ENCODE assay signal across 1 cellular context in the genomic region with DNA sequence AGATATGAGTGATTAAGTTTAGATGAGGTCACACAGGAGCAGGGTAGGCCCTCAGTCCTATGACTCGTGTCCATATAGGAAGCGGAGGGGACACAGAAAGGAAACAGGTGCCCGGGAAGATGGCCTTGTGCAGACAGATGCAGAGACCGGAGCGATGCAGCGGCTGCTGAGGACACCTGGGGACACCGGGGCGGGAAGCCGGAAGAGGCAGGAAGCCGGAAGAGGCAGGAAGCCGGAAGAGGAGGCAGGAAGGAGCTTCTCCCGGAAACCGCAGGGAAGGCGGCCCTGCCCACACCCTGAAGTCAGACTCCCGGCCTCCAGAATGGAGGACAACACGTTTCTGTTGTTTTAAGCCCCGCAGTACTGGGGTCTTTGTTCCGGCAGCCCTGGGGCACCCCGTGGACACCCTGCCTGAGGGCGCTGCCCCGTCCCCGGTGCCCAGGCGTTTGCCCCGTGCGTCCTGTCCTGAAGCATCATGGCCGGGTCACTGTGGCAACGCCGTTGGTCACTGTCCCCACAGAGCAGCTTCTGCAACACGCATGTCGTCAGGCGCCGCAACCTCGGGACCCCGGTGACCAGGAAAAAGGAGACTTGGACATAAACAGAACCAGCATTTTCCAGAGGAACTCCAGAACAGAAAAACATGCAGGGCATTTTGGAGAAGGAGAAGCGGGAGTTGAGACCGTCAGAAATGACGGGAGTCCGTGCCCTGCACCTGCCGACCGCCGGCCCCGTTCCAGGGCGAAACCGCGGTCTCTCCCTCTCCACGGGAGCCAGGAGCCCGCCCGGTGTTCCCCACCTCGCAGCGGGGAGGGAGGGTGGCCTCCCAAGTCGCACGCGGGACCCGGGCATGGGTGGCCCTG.
TF ChIP-seq lines count a peak whose summit lies in the region.

No MANE protein-coding gene starts in this region.

TF ChIP-seq in H1, 55 proteins besides CTCF, POLR2A, EP300 and RAD21 (continued from another document):
- TF ChIP-seq, protein P1, sequence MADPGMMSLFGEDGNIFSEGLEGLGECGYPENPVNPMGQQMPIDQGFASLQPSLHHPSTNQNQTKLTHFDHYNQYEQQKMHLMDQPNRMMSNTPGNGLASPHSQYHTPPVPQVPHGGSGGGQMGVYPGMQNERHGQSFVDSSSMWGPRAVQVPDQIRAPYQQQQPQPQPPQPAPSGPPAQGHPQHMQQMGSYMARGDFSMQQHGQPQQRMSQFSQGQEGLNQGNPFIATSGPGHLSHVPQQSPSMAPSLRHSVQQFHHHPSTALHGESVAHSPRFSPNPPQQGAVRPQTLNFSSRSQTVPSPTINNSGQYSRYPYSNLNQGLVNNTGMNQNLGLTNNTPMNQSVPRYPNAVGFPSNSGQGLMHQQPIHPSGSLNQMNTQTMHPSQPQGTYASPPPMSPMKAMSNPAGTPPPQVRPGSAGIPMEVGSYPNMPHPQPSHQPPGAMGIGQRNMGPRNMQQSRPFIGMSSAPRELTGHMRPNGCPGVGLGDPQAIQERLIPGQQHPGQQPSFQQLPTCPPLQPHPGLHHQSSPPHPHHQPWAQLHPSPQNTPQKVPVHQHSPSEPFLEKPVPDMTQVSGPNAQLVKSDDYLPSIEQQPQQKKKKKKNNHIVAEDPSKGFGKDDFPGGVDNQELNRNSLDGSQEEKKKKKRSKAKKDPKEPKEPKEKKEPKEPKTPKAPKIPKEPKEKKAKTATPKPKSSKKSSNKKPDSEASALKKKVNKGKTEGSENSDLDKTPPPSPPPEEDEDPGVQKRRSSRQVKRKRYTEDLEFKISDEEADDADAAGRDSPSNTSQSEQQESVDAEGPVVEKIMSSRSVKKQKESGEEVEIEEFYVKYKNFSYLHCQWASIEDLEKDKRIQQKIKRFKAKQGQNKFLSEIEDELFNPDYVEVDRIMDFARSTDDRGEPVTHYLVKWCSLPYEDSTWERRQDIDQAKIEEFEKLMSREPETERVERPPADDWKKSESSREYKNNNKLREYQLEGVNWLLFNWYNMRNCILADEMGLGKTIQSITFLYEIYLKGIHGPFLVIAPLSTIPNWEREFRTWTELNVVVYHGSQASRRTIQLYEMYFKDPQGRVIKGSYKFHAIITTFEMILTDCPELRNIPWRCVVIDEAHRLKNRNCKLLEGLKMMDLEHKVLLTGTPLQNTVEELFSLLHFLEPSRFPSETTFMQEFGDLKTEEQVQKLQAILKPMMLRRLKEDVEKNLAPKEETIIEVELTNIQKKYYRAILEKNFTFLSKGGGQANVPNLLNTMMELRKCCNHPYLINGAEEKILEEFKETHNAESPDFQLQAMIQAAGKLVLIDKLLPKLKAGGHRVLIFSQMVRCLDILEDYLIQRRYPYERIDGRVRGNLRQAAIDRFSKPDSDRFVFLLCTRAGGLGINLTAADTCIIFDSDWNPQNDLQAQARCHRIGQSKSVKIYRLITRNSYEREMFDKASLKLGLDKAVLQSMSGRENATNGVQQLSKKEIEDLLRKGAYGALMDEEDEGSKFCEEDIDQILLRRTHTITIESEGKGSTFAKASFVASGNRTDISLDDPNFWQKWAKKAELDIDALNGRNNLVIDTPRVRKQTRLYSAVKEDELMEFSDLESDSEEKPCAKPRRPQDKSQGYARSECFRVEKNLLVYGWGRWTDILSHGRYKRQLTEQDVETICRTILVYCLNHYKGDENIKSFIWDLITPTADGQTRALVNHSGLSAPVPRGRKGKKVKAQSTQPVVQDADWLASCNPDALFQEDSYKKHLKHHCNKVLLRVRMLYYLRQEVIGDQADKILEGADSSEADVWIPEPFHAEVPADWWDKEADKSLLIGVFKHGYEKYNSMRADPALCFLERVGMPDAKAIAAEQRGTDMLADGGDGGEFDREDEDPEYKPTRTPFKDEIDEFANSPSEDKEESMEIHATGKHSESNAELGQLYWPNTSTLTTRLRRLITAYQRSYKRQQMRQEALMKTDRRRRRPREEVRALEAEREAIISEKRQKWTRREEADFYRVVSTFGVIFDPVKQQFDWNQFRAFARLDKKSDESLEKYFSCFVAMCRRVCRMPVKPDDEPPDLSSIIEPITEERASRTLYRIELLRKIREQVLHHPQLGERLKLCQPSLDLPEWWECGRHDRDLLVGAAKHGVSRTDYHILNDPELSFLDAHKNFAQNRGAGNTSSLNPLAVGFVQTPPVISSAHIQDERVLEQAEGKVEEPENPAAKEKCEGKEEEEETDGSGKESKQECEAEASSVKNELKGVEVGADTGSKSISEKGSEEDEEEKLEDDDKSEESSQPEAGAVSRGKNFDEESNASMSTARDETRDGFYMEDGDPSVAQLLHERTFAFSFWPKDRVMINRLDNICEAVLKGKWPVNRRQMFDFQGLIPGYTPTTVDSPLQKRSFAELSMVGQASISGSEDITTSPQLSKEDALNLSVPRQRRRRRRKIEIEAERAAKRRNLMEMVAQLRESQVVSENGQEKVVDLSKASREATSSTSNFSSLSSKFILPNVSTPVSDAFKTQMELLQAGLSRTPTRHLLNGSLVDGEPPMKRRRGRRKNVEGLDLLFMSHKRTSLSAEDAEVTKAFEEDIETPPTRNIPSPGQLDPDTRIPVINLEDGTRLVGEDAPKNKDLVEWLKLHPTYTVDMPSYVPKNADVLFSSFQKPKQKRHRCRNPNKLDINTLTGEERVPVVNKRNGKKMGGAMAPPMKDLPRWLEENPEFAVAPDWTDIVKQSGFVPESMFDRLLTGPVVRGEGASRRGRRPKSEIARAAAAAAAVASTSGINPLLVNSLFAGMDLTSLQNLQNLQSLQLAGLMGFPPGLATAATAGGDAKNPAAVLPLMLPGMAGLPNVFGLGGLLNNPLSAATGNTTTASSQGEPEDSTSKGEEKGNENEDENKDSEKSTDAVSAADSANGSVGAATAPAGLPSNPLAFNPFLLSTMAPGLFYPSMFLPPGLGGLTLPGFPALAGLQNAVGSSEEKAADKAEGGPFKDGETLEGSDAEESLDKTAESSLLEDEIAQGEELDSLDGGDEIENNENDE (IDR thresholded peaks at IDR 0.05; ENCODE audit: insufficient replicate concordance, low read length), result no peak
- no peak for TF ChIP-seq CEBPB (IDR thresholded peaks at IDR 0.05; ENCODE audit: low read depth, low read length)
- TF ChIP-seq RFX5 (IDR thresholded peaks at IDR 0.05; ENCODE audit: borderline replicate concordance, low read depth, low read length), result no peak
- TF ChIP-seq SAP30 (IDR thresholded peaks at IDR 0.05; ENCODE audit: insufficient read depth, insufficient replicate concordance, low read length), result no peak
- TF ChIP-seq POU5F1 (IDR thresholded peaks at IDR 0.05; ENCODE audit: low read depth, low read length), result no peak
TF ChIP-seq in H1: peak in this region for 0.
